Comparison of ENCODE assay signal across 8 cellular contexts in genomic region chr17:30714825-30715622, GRCh38.
DNase-seq lines count a peak whose midpoint lies in the region; ATAC-seq, FAIRE-seq and TF ChIP-seq lines count a peak whose summit lies in the region.
"Not testable (repeated sequence)": the region's sequence is repeated elsewhere in the genome, so short reads cannot be mapped to it uniquely, and the experiment has no call there.

No MANE protein-coding gene starts in this region.

- not testable (repeated sequence) for H3K9me3 Mint-ChIP-seq in endodermal cell

- TF ChIP-seq CTCF in C4-2B (conservative IDR thresholded peaks at IDR 0.05) = peak; percentile 61
- TF ChIP-seq CTCF in LNCaP clone FGC (IDR thresholded peaks at IDR 0.05; ENCODE audit: control insufficient read depth, extremely low read depth, insufficient read depth) = 0 out of 2 replicates have a peak, but pooled peaks have one; percentile 7
- TF ChIP-seq CTCF in endodermal cell (conservative IDR thresholded peaks at IDR 0.05) = peak; percentile 85
- TF ChIP-seq CTCF in HepG2 (CRISPR knock-in tag; IDR thresholded peaks at IDR 0.05) = peak; percentile 73

- not testable (repeated sequence) for H3K27me3 ChIP-seq in endodermal cell (ENCODE audit: control insufficient read depth, insufficient read depth, low read length, poor library complexity, severe bottlenecking); HepG2 (ENCODE audit: control insufficient read depth in 1 of 2, insufficient read depth in 2 of 2, low read length in 2 of 2)

- not testable (repeated sequence) for H3K27me3 Mint-ChIP-seq in endodermal cell (ENCODE audit: insufficient read depth)

- in situ Hi-C loops in SK-MEL-5 (cut with HindIII; ENCODE audit: low pct_unique_long_range_greater_than_20kb, low sequenced_read_pairs); HepG2 (cut with HindIII; ENCODE audit: extremely low pct_ligation_motif_present, low pct_unique_long_range_greater_than_20kb): not testable (repeated sequence)

- TF ChIP-seq POLR2A in HepG2 (IDR thresholded peaks at IDR 0.05; ENCODE audit: insufficient read depth in 1 of 2, low read depth in 2 of 2, low read length in 2 of 2) = not testable (repeated sequence)

- not testable (repeated sequence) for H3K4me3 Mint-ChIP-seq in endodermal cell

- intact Hi-C loops in HepG2 (cut with micrococcal nuclease; ENCODE audit: unreplicated experiment) = not testable (repeated sequence)

- H3K9ac ChIP-seq in endodermal cell (ENCODE audit: extremely low read depth, low read length, poor library complexity, severe bottlenecking); HepG2 (ENCODE audit: insufficient read depth, low read depth, low read length): not testable (repeated sequence)

- TF ChIP-seq RAD21 in HepG2 (CRISPR knock-in tag; IDR thresholded peaks at IDR 0.05) = peak; percentile 85

- not testable (repeated sequence) for DNase-seq in LNCaP clone FGC (ENCODE audit: low read depth)
- DNase-seq in SK-MEL-5 (ENCODE audit: low read depth, low spot score) (peak; percentile 52), activated T-helper 1 cell treated with Interleukin-2 at 50 U/mL for 16 hours (ENCODE audit: low read depth) (peak; percentile 18), endodermal cell (peak; percentile 89), HepG2 (ENCODE audit: low spot score) (peak; percentile 42)
- DNase-seq in stimulated activated CD4-positive, alpha-beta T cell treated with anti-CD3 and anti-CD28 coated beads, Interleukin-2, amount 100 ng/mL, for 48 hours = peak; percentile 45 to 57

- peaks cover 12% of the 10 kb centered on the region for H3K4me1 Mint-ChIP-seq in endodermal cell

- not testable (repeated sequence) for H3K36me3 ChIP-seq in endodermal cell (ENCODE audit: control insufficient read depth, insufficient read depth, low read length); HepG2 (replicated peaks in 1 of 2; ENCODE audit: control insufficient read depth in 1 of 2, insufficient read depth in 2 of 2, low read length in 2 of 2)

- TF ChIP-seq EP300 in HepG2 (IDR thresholded peaks at IDR 0.05; ENCODE audit: low read depth in 2 of 2, low read length in 2 of 2); HepG2 (CRISPR knock-in tag; IDR thresholded peaks at IDR 0.05; ENCODE audit: borderline replicate concordance): not testable (repeated sequence)

- H3K9me3 ChIP-seq in endodermal cell (ENCODE audit: control insufficient read depth, low read length); HepG2 (ENCODE audit: low read length): not testable (repeated sequence)

- not testable (repeated sequence) for H4K20me1 ChIP-seq in HepG2 (ENCODE audit: insufficient read depth, low read length)

- not testable (repeated sequence) for H3K4me3 ChIP-seq in LNCaP clone FGC (ENCODE audit: low read depth, low read length); endodermal cell (ENCODE audit: low read length); HepG2 (replicated peaks in 1 of 3; ENCODE audit: insufficient read depth in 1 of 3, low read depth in 2 of 3, low read length in 3 of 3)

- H3K79me2 ChIP-seq in HepG2 (ENCODE audit: insufficient read depth, low read length) = peaks cover 12% of the 10 kb centered on the region

- CTCF ChIA-PET in HepG2 (lab: Yijun Ruan, JAX; ENCODE audit: low intra/inter-chr PET ratio, low total read pairs) = interaction anchor here (1.3 kb wide), 1 partner anchor 238 kb away, joined by 4 read pairs; the partner anchor contains the start of gene GOSR1

- peak; percentile 61 for FAIRE-seq in HepG2 (lab: Jason Lieb, UNC)

- BruUV-seq in HepG2 (replicated peaks; lab: Mats Ljungman, UMichigan) = not testable (repeated sequence)

- peak overlapping the region; percentile 29 for H3K27ac Mint-ChIP-seq in endodermal cell

- H3K36me3 Mint-ChIP-seq in endodermal cell (ENCODE audit: low read depth) = peaks cover 27% of the 10 kb centered on the region

- not testable (repeated sequence) for H3K27ac ChIP-seq in C4-2B; endodermal cell (ENCODE audit: low read depth, low read length); HepG2 (ENCODE audit: extremely low read length, insufficient read depth, low read length)

- not testable (repeated sequence) for H2AFZ ChIP-seq in HepG2 (ENCODE audit: low read length)

- ATAC-seq in GM19455 (IDR thresholded peaks at IDR 0.05; ENCODE audit: unreplicated experiment) = peak; percentile 66
- ATAC-seq in HepG2 = peak; percentile 83

- WGBS in endodermal cell (ENCODE audit: insufficient coverage in 1 of 2, insufficient read length in 1 of 2), 2 experiments = 89 to 92% methylated on average over 14 to 25 of the region's 25 CpGs
- 47% methylated on average over 25 of the region's 25 CpGs for WGBS in HepG2 (ENCODE audit: low lambda C conversion rate)

- H3K4me1 ChIP-seq in endodermal cell (ENCODE audit: control insufficient read depth, insufficient read depth, low read length) = not testable (repeated sequence)
- H3K4me1 ChIP-seq in HepG2 (ENCODE audit: insufficient read depth, low read length) = peaks cover 21% of the 10 kb centered on the region

- H3K4me2 ChIP-seq in HepG2 (ENCODE audit: low read depth, low read length) = not testable (repeated sequence)

- POLR2A ChIA-PET in HepG2 (lab: Yijun Ruan, JAX) = not testable (repeated sequence)

TF ChIP-seq in HepG2, 621 proteins besides CTCF, POLR2A, EP300 and RAD21 (continues in another document):
- TF ChIP-seq, protein P1, sequence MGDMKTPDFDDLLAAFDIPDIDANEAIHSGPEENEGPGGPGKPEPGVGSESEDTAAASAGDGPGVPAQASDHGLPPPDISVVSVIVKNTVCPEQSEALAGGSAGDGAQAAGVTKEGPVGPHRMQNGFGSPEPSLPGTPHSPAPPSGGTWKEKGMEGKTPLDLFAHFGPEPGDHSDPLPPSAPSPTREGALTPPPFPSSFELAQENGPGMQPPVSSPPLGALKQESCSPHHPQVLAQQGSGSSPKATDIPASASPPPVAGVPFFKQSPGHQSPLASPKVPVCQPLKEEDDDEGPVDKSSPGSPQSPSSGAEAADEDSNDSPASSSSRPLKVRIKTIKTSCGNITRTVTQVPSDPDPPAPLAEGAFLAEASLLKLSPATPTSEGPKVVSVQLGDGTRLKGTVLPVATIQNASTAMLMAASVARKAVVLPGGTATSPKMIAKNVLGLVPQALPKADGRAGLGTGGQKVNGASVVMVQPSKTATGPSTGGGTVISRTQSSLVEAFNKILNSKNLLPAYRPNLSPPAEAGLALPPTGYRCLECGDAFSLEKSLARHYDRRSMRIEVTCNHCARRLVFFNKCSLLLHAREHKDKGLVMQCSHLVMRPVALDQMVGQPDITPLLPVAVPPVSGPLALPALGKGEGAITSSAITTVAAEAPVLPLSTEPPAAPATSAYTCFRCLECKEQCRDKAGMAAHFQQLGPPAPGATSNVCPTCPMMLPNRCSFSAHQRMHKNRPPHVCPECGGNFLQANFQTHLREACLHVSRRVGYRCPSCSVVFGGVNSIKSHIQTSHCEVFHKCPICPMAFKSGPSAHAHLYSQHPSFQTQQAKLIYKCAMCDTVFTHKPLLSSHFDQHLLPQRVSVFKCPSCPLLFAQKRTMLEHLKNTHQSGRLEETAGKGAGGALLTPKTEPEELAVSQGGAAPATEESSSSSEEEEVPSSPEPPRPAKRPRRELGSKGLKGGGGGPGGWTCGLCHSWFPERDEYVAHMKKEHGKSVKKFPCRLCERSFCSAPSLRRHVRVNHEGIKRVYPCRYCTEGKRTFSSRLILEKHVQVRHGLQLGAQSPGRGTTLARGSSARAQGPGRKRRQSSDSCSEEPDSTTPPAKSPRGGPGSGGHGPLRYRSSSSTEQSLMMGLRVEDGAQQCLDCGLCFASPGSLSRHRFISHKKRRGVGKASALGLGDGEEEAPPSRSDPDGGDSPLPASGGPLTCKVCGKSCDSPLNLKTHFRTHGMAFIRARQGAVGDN (CRISPR knock-in tag; IDR thresholded peaks at IDR 0.05) = peak; percentile 57
- peak; percentile 88 for TF ChIP-seq ZNF121 (CRISPR knock-in tag; IDR thresholded peaks at IDR 0.05)
- TF ChIP-seq ZKSCAN5 (CRISPR knock-in tag; IDR thresholded peaks at IDR 0.05) = peak; percentile 80
- peak; percentile 29; the same call in 1 of the 2 replicates for TF ChIP-seq HDAC1 (CRISPR knock-in tag; IDR thresholded peaks at IDR 0.05)
- peak; percentile 60 for TF ChIP-seq GATAD2A (CRISPR knock-in tag; IDR thresholded peaks at IDR 0.05)
- TF ChIP-seq ZNF7 (CRISPR knock-in tag; IDR thresholded peaks at IDR 0.05) = peak; percentile 86
- 0 out of 2 replicates have a peak, but pooled peaks have one; percentile 34 for TF ChIP-seq KAT8 (CRISPR knock-in tag; IDR thresholded peaks at IDR 0.05)
- peak; percentile 30; the same call in 1 of the 2 replicates for TF ChIP-seq SAP130 (CRISPR knock-in tag; IDR thresholded peaks at IDR 0.05; ENCODE audit: low read depth)
- TF ChIP-seq, protein P2, sequence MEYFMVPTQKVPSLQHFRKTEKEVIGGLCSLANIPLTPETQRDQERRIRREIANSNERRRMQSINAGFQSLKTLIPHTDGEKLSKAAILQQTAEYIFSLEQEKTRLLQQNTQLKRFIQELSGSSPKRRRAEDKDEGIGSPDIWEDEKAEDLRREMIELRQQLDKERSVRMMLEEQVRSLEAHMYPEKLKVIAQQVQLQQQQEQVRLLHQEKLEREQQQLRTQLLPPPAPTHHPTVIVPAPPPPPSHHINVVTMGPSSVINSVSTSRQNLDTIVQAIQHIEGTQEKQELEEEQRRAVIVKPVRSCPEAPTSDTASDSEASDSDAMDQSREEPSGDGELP (IDR thresholded peaks at IDR 0.05; ENCODE audit: borderline replicate concordance, low read depth) = peak; percentile 65; the same call in 1 of the 2 replicates
- TF ChIP-seq HNF1B (CRISPR knock-in tag; IDR thresholded peaks at IDR 0.05) = 0 out of 2 replicates have a peak, but pooled peaks have one; percentile 25
- TF ChIP-seq KDM2A (CRISPR knock-in tag; IDR thresholded peaks at IDR 0.05; ENCODE audit: borderline replicate concordance, low read depth) = peak; percentile 19; the same call in 1 of the 2 replicates
- TF ChIP-seq ZFY (CRISPR knock-in tag; IDR thresholded peaks at IDR 0.05) = peak; percentile 54
- TF ChIP-seq ZNF331 (CRISPR knock-in tag; IDR thresholded peaks at IDR 0.05) = 0 out of 2 replicates have a peak, but pooled peaks have one; percentile 9

Comparison
In these comparisons a context has a peak if more than half of its experiments do, and no peak if none do; other contexts are left out.
1. CTCF ChIP-seq: peak in every context shown above with its lines; median percentile 85 in endodermal cell; 73 in HepG2; 61 in C4-2B; 7 in LNCaP clone FGC.